Comparison of ENCODE assay signal across 16 cellular contexts in the genomic region with DNA sequence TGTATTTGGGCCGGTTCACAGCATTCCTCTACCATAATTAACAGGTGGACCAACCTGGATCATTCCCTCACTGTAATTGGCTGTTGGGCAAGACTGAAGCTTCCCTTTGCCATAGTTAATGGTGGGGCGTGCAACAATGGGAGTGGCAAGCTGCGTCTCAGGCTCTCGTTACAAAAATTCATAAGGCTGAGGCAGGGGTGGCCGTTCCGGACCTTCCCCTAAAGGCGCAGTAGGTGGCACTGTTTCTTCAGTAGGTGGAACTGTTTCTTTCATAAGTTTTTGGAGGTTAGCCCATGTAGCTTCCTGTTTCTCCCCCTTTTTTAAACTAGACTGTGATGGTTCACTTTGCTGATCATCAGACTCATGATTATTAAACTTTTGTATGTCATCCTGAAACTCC. TPM values are rescaled to one million over a fixed set of nuclear protein-coding genes. Genes with fewer than 3 reads are reported as not detected.
DNase-seq lines count a peak whose midpoint lies in the region; ATAC-seq and TF ChIP-seq lines count a peak whose summit lies in the region.
"Had no signal": no experiment of that assay in that cellular context is flagged by ENCODE, and none has a peak within 500 bp of the region (broad histone marks: within the 10 kb centered on the region; RNA-seq: fewer than 3 reads in every experiment).

No MANE protein-coding gene starts in this region.

- H2AFZ ChIP-seq in neural progenitor cell (replicated peaks): no peak overlapping the region

- peaks cover 7% of the 10 kb centered on the region for H3K27me3 Mint-ChIP-seq in neural progenitor cell (ENCODE audit: insufficient read depth, low read depth)

- no peaks in the 10 kb centered on the region for H3K79me2 ChIP-seq in neural progenitor cell (ENCODE audit: low read depth)

- peak; percentile 40; the same call in 1 of the 2 replicates for TF ChIP-seq RAD21 in Ishikawa (IDR thresholded peaks at IDR 0.05; ENCODE audit: low read depth)

- no peak for TF ChIP-seq EP300 in Ishikawa (IDR thresholded peaks at IDR 0.05; ENCODE audit: borderline replicate concordance)

- peaks cover 12% of the 10 kb centered on the region for H3K4me1 Mint-ChIP-seq in neural progenitor cell
- H3K4me1 Mint-ChIP-seq: naive thymus-derived CD4-positive, alpha-beta T cell had no signal

- H3K9me3 ChIP-seq in neural progenitor cell (ENCODE audit: low read depth): no peaks in the 10 kb centered on the region

- no peaks in the 10 kb centered on the region for H3K36me3 ChIP-seq in neural progenitor cell

- no peaks in the 10 kb centered on the region for H3K27me3 ChIP-seq in neural progenitor cell

- no peaks in the 10 kb centered on the region for H3K4me1 ChIP-seq in neural progenitor cell

- H3K9ac ChIP-seq in neural progenitor cell: no peak overlapping the region

- TF ChIP-seq CTCF in neural progenitor cell (IDR thresholded peaks at IDR 0.05): peak; percentile 37

- DNase-seq in SKM-1 treated with dmso at 0.1 percent for 144 hours (lab: John Stamatoyannopoulos, UW; ENCODE audit: unreplicated experiment): peak; percentile 11
- DNase-seq in SKM-1 (lab: John Stamatoyannopoulos, UW; ENCODE audit: unreplicated experiment): no peak
- peak; percentile 50 for DNase-seq in SK-MEL-5 (ENCODE audit: low read depth, low spot score)
- DNase-seq in neural progenitor cell (ENCODE audit: low spot score): no peak
- no peak for DNase-seq in epidermal melanocyte (ENCODE audit: insufficient read length, low spot score)
- DNase-seq in NOMO-1 treated with DMSO at 0.1 percent for 48 hours (lab: John Stamatoyannopoulos, UW; ENCODE audit: unreplicated experiment): no peak
- DNase-seq: activated CD4-positive, alpha-beta T cell treated with anti-CD3 and anti-CD28 coated beads for 1 hour; activated T-cell treated with anti-CD3 and anti-CD28 coated beads, Interleukin-2, amount 50 U/mL, for 4 hours; aorta; EL; naive thymus-derived CD4-positive, alpha-beta T cell; stimulated activated CD4-positive, alpha-beta T cell treated with anti-CD3 and anti-CD28 coated beads, Interleukin-4, amount 100 ng/mL, for 4 hours; stimulated activated naive CD4-positive, alpha-beta T cell treated with Interleukin-2 at 50 U/mL for 16 hours had no signal

- no peaks in the 10 kb centered on the region for H3F3A ChIP-seq in neural progenitor cell (ENCODE audit: low read depth)

- H3K27ac Mint-ChIP-seq in neural progenitor cell: no peak overlapping the region
- H3K27ac Mint-ChIP-seq: naive thymus-derived CD4-positive, alpha-beta T cell had no signal

- no peak overlapping the region for H3K4me2 ChIP-seq in neural progenitor cell

- H3K4me3 Mint-ChIP-seq in neural progenitor cell: no peak overlapping the region
- H3K4me3 Mint-ChIP-seq: activated T-cell treated with anti-CD3 and anti-CD28 coated beads, Interleukin-2, amount 50 U/mL, for 4 hours; naive thymus-derived CD4-positive, alpha-beta T cell had no signal

- H3K9me3 Mint-ChIP-seq in neural progenitor cell: peaks cover 39% of the 10 kb centered on the region

- H3K36me3 Mint-ChIP-seq in neural progenitor cell: no peaks in the 10 kb centered on the region

- H3K27ac ChIP-seq in neural progenitor cell: no peak overlapping the region

- H3K4me3 ChIP-seq in neural progenitor cell: no peak overlapping the region

- ATAC-seq in GM18907 (IDR thresholded peaks at IDR 0.05; ENCODE audit: unreplicated experiment): no peak
- ATAC-seq: activated T-cell treated with anti-CD3 and anti-CD28 coated beads, Interleukin-2, amount 50 U/mL, for 4 hours; naive thymus-derived CD4-positive, alpha-beta T cell had no signal

- no peaks in the 10 kb centered on the region for H4K20me1 ChIP-seq in neural progenitor cell (ENCODE audit: low read depth)

- in situ Hi-C loops in SK-MEL-5 (cut with HindIII; ENCODE audit: low pct_unique_long_range_greater_than_20kb, low sequenced_read_pairs): no loop called here

TF ChIP-seq in Ishikawa, 13 proteins besides CTCF, POLR2A, EP300 and RAD21:
- TF ChIP-seq, protein P1, sequence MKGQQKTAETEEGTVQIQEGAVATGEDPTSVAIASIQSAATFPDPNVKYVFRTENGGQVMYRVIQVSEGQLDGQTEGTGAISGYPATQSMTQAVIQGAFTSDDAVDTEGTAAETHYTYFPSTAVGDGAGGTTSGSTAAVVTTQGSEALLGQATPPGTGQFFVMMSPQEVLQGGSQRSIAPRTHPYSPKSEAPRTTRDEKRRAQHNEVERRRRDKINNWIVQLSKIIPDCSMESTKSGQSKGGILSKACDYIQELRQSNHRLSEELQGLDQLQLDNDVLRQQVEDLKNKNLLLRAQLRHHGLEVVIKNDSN (IDR thresholded peaks at IDR 0.05): no peak
- TF ChIP-seq EGR1 (IDR thresholded peaks at IDR 0.05) (no peak), YY1 (IDR thresholded peaks at IDR 0.05; ENCODE audit: low read depth) (no peak), TCF12 (IDR thresholded peaks at IDR 0.05; ENCODE audit: low read depth) (no peak), TAF1 (IDR thresholded peaks at IDR 0.05; ENCODE audit: low read depth) (no peak), TEAD4 (IDR thresholded peaks at IDR 0.05) (no peak), ZBTB7A (IDR thresholded peaks at IDR 0.05; ENCODE audit: low read depth) (no peak), MAX (IDR thresholded peaks at IDR 0.05) (no peak), CREB1 (IDR thresholded peaks at IDR 0.05; ENCODE audit: low read depth) (no peak), FOXM1 (IDR thresholded peaks at IDR 0.05; ENCODE audit: borderline replicate concordance, low read depth) (no peak), CEBPB (IDR thresholded peaks at IDR 0.05) (no peak)
- TF ChIP-seq, protein P2, sequence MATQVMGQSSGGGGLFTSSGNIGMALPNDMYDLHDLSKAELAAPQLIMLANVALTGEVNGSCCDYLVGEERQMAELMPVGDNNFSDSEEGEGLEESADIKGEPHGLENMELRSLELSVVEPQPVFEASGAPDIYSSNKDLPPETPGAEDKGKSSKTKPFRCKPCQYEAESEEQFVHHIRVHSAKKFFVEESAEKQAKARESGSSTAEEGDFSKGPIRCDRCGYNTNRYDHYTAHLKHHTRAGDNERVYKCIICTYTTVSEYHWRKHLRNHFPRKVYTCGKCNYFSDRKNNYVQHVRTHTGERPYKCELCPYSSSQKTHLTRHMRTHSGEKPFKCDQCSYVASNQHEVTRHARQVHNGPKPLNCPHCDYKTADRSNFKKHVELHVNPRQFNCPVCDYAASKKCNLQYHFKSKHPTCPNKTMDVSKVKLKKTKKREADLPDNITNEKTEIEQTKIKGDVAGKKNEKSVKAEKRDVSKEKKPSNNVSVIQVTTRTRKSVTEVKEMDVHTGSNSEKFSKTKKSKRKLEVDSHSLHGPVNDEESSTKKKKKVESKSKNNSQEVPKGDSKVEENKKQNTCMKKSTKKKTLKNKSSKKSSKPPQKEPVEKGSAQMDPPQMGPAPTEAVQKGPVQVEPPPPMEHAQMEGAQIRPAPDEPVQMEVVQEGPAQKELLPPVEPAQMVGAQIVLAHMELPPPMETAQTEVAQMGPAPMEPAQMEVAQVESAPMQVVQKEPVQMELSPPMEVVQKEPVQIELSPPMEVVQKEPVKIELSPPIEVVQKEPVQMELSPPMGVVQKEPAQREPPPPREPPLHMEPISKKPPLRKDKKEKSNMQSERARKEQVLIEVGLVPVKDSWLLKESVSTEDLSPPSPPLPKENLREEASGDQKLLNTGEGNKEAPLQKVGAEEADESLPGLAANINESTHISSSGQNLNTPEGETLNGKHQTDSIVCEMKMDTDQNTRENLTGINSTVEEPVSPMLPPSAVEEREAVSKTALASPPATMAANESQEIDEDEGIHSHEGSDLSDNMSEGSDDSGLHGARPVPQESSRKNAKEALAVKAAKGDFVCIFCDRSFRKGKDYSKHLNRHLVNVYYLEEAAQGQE (IDR thresholded peaks at IDR 0.05; ENCODE audit: low read depth): no peak

RNA-seq across cellular contexts. Expression of gene TMC5, which starts 17.0 kb away (rescaled TPM):
- total RNA-seq in SK-MEL-5 (2014; rRNA removed; shearing (Covaris generic)): not detected in 2 replicates
- 0.10 TPM in 1 of 2 replicates, not detected in the other for polyA plus RNA-seq in SK-MEL-5 (2015; cell fraction: cytosol; rRNA removed)
- polyA plus RNA-seq in SK-MEL-5 (2015; cell fraction: nucleus; rRNA removed): not detected in 2 replicates
- 0.32 and 0.40 TPM in 2 replicates for total RNA-seq in neural progenitor cell (ENCODE audit: low replicate concordance)
- total RNA-seq: LHCN-M2; naive thymus-derived CD4-positive, alpha-beta T cell had no signal
- polyA plus RNA-seq: naive thymus-derived CD4-positive, alpha-beta T cell had no signal

Comparison
In these comparisons a context has a peak if more than half of its experiments do, and no peak if none do; other contexts are left out.
1. DNase-seq: peak in SKM-1 treated with dmso at 0.1 percent for 144 hours (single experiment) and SK-MEL-5 (single experiment); none in SKM-1 (single experiment), neural progenitor cell (single experiment), epidermal melanocyte (single experiment) and NOMO-1 treated with DMSO at 0.1 percent for 48 hours (single experiment).